16 cellular contexts compared by ENCODE assay signal in the genomic region with DNA sequence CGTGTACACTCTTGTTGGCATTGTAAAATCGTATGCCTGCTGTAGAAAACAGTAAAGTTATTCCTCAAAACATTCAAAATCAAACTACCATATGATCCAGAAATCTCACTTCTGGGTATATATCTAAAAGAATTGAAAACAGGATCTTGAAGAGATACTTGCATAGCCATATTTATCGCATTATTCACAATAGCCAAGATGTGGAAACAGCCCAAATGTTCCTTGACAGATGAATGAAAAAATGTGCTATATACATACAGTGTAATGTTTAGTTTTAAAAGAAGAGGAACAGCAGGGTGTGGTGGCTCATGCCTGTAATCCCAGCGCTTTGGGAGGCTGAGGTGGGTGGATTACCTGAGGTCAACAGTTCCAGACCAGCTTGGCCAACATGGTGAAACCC.
DNase-seq lines count a peak whose midpoint lies in the region; ATAC-seq and TF ChIP-seq lines count a peak whose summit lies in the region.
"Had no signal": no experiment of that assay in that cellular context is flagged by ENCODE, and none has a peak within 500 bp of the region (broad histone marks: within the 10 kb centered on the region; RNA-seq: fewer than 3 reads in every experiment).

No MANE protein-coding gene starts in this region.

- H3K4me3 ChIP-seq in RWPE2 (ENCODE audit: severe bottlenecking) (no peak overlapping the region), foreskin fibroblast (ENCODE audit: low read depth in 1 of 2, low read length in 2 of 2) (no peak overlapping the region)
- H3K4me3 ChIP-seq: HAP-1 had no signal

- peak; percentile 35; the same call in 2 of the 3 replicates for ATAC-seq in RWPE2 (ENCODE audit: low read depth)

- intact Hi-C loops in activated CD4-positive, alpha-beta memory T cell treated with anti-CD3 and anti-CD28 coated beads for 36 hours (cut with micrococcal nuclease) = no loop called here

- H3K27ac ChIP-seq in RWPE2 (ENCODE audit: poor library complexity, severe bottlenecking) = peak overlapping the region; percentile 10
- H3K27ac ChIP-seq: C4-2B had no signal

- TF ChIP-seq CTCF in HFFc6 (IDR thresholded peaks at IDR 0.05) (no peak), RWPE2 (IDR thresholded peaks at IDR 0.05; ENCODE audit: poor library complexity, severe bottlenecking) (no peak), foreskin fibroblast (IDR thresholded peaks at IDR 0.05; ENCODE audit: low read depth, low read length) (no peak)

- peak; percentile 22 for DNase-seq in EL
- no peak for DNase-seq in HFFc6
- DNase-seq in RWPE2 (ENCODE audit: low spot score) = no peak
- peak; percentile 24 to 55 for DNase-seq in foreskin fibroblast
- DNase-seq in NCI-H2029 (lab: John Stamatoyannopoulos, UW) = no peak
- DNase-seq in activated CD4-positive, alpha-beta memory T cell treated with anti-CD3 and anti-CD28 coated beads for 36 hours = no peak
- DNase-seq in activated CD8-positive, alpha-beta memory T cell treated with anti-CD3 and anti-CD28 coated beads for 24 hours = no peak
- no peak for DNase-seq in T-helper 1 cell
- DNase-seq: AML-193; Caco-2; CD4-positive, alpha-beta T cell; DMS153; DMS79; GF-D8 had no signal

- H3K9me3 ChIP-seq in RWPE2 (ENCODE audit: severe bottlenecking) = no peaks in the 10 kb centered on the region
- H3K9me3 ChIP-seq: Caco-2, HAP-1 had no signal

- H3K27ac Mint-ChIP-seq in HFFc6 = no peak overlapping the region
- no peak overlapping the region for H3K27ac Mint-ChIP-seq in activated CD4-positive, alpha-beta memory T cell treated with anti-CD3 and anti-CD28 coated beads for 36 hours
- H3K27ac Mint-ChIP-seq: CD4-positive, alpha-beta T cell had no signal

- H3K27me3 Mint-ChIP-seq in HFFc6 (ENCODE audit: insufficient read depth) = peaks cover 4% of the 10 kb centered on the region; the same call in 1 of the 2 replicates
- peaks cover 11% of the 10 kb centered on the region for H3K27me3 Mint-ChIP-seq in activated CD4-positive, alpha-beta memory T cell treated with anti-CD3 and anti-CD28 coated beads for 36 hours

- H3K9me3 Mint-ChIP-seq in HFFc6 = no peaks in the 10 kb centered on the region
- no peaks in the 10 kb centered on the region for H3K9me3 Mint-ChIP-seq in activated CD4-positive, alpha-beta memory T cell treated with anti-CD3 and anti-CD28 coated beads for 36 hours
- H3K9me3 Mint-ChIP-seq: CD4-positive, alpha-beta T cell had no signal

- peaks cover 20% of the 10 kb centered on the region for H3K4me1 Mint-ChIP-seq in HFFc6 (ENCODE audit: low read depth)
- peaks cover 19% of the 10 kb centered on the region for H3K4me1 Mint-ChIP-seq in activated CD4-positive, alpha-beta memory T cell treated with anti-CD3 and anti-CD28 coated beads for 36 hours (ENCODE audit: low read depth)

- no peaks in the 10 kb centered on the region for H3K27me3 ChIP-seq in RWPE2 (ENCODE audit: insufficient read depth, poor library complexity, severe bottlenecking)

- peaks cover 25% of the 10 kb centered on the region for H3K4me1 ChIP-seq in RWPE2 (ENCODE audit: insufficient read depth, poor library complexity, severe bottlenecking)
- H3K4me1 ChIP-seq: Caco-2 had no signal

- H3K4me3 Mint-ChIP-seq in HFFc6 = peak overlapping the region; percentile 69; the same call in 1 of the 2 replicates
- H3K4me3 Mint-ChIP-seq in activated CD4-positive, alpha-beta memory T cell treated with anti-CD3 and anti-CD28 coated beads for 36 hours = no peak overlapping the region
- H3K4me3 Mint-ChIP-seq: CD4-positive, alpha-beta T cell had no signal

- POLR2A ChIA-PET in activated CD4-positive, alpha-beta memory T cell treated with anti-CD3 and anti-CD28 coated beads for 36 hours (lab: Charles Lee) = no interaction called here

- CTCF ChIA-PET in activated CD4-positive, alpha-beta memory T cell treated with anti-CD3 and anti-CD28 coated beads for 36 hours (lab: Charles Lee) = no interaction called here

- H3K36me3 Mint-ChIP-seq in HFFc6 (ENCODE audit: low read depth) = no peaks in the 10 kb centered on the region
- H3K36me3 Mint-ChIP-seq in activated CD4-positive, alpha-beta memory T cell treated with anti-CD3 and anti-CD28 coated beads for 36 hours = no peaks in the 10 kb centered on the region

- H3K36me3 ChIP-seq in RWPE2 (ENCODE audit: low read depth) = no peaks in the 10 kb centered on the region
- H3K36me3 ChIP-seq: HAP-1 had no signal

Comparison
In these comparisons a context has a peak if more than half of its experiments do, and no peak if none do; other contexts are left out.
1. DNase-seq: peak in EL (single experiment) and foreskin fibroblast (2 of 2); none in HFFc6 (single experiment), RWPE2 (single experiment), NCI-H2029 (single experiment), activated CD4-positive, alpha-beta memory T cell treated with anti-CD3 and anti-CD28 coated beads for 36 hours (single experiment), activated CD8-positive, alpha-beta memory T cell treated with anti-CD3 and anti-CD28 coated beads for 24 hours (single experiment) and T-helper 1 cell (0 of 5).